In genomic region chr14:101947577-101947903, GRCh38 we compare ENCODE assay signal across 8 cellular contexts. TPM values are rescaled to one million over a fixed set of nuclear protein-coding genes. Genes with fewer than 3 reads are reported as not detected.
DNase-seq lines count a peak whose midpoint lies in the region; ATAC-seq and TF ChIP-seq lines count a peak whose summit lies in the region.

No MANE protein-coding gene starts in this region.

- H3K9me2 ChIP-seq in OCI-LY1 (ENCODE audit: low read depth, low read length): no peaks in the 10 kb centered on the region

- H3K27ac ChIP-seq in BLaER1 (peak overlapping the region; percentile 92), OCI-LY1 (ENCODE audit: low read depth, low read length, poor library complexity, severe bottlenecking) (peak overlapping the region; percentile 68), ectodermal cell (ENCODE audit: insufficient read depth, low read depth, low read length, poor library complexity, severe bottlenecking) (peak overlapping the region; percentile 97)
- peak overlapping the region; percentile 99 for H3K27ac ChIP-seq in naive thymus-derived CD4-positive, alpha-beta T cell (ENCODE audit: low read depth, low read length)

- peak; percentile 13 for ATAC-seq in GM21528 (IDR thresholded peaks at IDR 0.05; ENCODE audit: low FRiP score, unreplicated experiment)
- peak; percentile 8 for ATAC-seq in naive thymus-derived CD4-positive, alpha-beta T cell
- no peak for ATAC-seq in HG03520 (IDR thresholded peaks at IDR 0.05; ENCODE audit: unreplicated experiment)
- no peak for ATAC-seq in HG02763 (IDR thresholded peaks at IDR 0.05; ENCODE audit: unreplicated experiment)

- H3K79me2 ChIP-seq in OCI-LY1 (ENCODE audit: insufficient read depth, low read length): no peaks in the 10 kb centered on the region

- H3K4me2 ChIP-seq in BLaER1 (peak overlapping the region; percentile 94), OCI-LY1 (ENCODE audit: low read length) (peak overlapping the region; percentile 89)

- no peak for DNase-seq in naive thymus-derived CD4-positive, alpha-beta T cell
- no peak for DNase-seq in CD1c-positive myeloid dendritic cell (ENCODE audit: extremely low spot score)

- intact Hi-C loops in naive thymus-derived CD4-positive, alpha-beta T cell (cut with micrococcal nuclease): loop anchor here (5.0 kb wide), 3 partner anchors 240 to 1385 kb away; partner anchors contain the start of gene EIF5 (in 1 of the 2)

- no peaks in the 10 kb centered on the region for H3K36me3 ChIP-seq in BLaER1
- no peaks in the 10 kb centered on the region for H3K36me3 ChIP-seq in OCI-LY1 (ENCODE audit: insufficient read depth, low read length)
- H3K36me3 ChIP-seq in ectodermal cell (ENCODE audit: control insufficient read depth, insufficient read depth, low read length): no peaks in the 10 kb centered on the region
- no peaks in the 10 kb centered on the region for H3K36me3 ChIP-seq in naive thymus-derived CD4-positive, alpha-beta T cell (ENCODE audit: control insufficient read depth in 2 of 3, insufficient read depth in 3 of 3, low read length in 3 of 3)

- peak overlapping the region; percentile 92 for H3K9ac ChIP-seq in BLaER1
- H3K9ac ChIP-seq in OCI-LY1 (ENCODE audit: low read length): peak overlapping the region; percentile 99

- H3K27me3 Mint-ChIP-seq in naive thymus-derived CD4-positive, alpha-beta T cell: peaks cover 18 to 40% (median 34%) of the 10 kb centered on the region in 5 donors

- peaks cover 22% of the 10 kb centered on the region for H3K4me1 ChIP-seq in BLaER1
- H3K4me1 ChIP-seq in OCI-LY1 (ENCODE audit: insufficient read depth, low read length, severe bottlenecking): peaks cover 10% of the 10 kb centered on the region
- peaks cover 5% of the 10 kb centered on the region for H3K4me1 ChIP-seq in ectodermal cell (ENCODE audit: control insufficient read depth, insufficient read depth, low read length)
- peaks cover 9 to 10% of the 10 kb centered on the region in 2 donors for H3K4me1 ChIP-seq in naive thymus-derived CD4-positive, alpha-beta T cell (ENCODE audit: control insufficient read depth in 2 of 2, insufficient read depth in 2 of 2, low read length in 2 of 2)

- H3K4me3 ChIP-seq in BLaER1 (peak overlapping the region; percentile 76), OCI-LY1 (ENCODE audit: low read depth, low read length, poor library complexity, severe bottlenecking) (peak overlapping the region; percentile 98), ectodermal cell (ENCODE audit: insufficient read depth, low read depth, low read length) (peak overlapping the region; percentile 96)
- H3K4me3 ChIP-seq in naive thymus-derived CD4-positive, alpha-beta T cell (ENCODE audit: low read length): peak overlapping the region; percentile 89

- no peaks in the 10 kb centered on the region for H3K9me3 ChIP-seq in BLaER1
- no peaks in the 10 kb centered on the region for H3K9me3 ChIP-seq in OCI-LY1 (ENCODE audit: low read length)
- H3K9me3 ChIP-seq in ectodermal cell (ENCODE audit: control insufficient read depth, low read length): no peaks in the 10 kb centered on the region
- H3K9me3 ChIP-seq in naive thymus-derived CD4-positive, alpha-beta T cell (ENCODE audit: control insufficient read depth in 2 of 3, low read length in 3 of 3): no peaks in the 10 kb centered on the region

- H3K27me3 ChIP-seq in BLaER1 (peaks cover 9% of the 10 kb centered on the region; the same call in 1 of the 2 replicates), OCI-LY1 (ENCODE audit: insufficient read depth, low read length) (no peaks in the 10 kb centered on the region), ectodermal cell (ENCODE audit: control insufficient read depth, insufficient read depth, low read length, poor library complexity, severe bottlenecking) (peaks cover 4% of the 10 kb centered on the region)
- no peaks in the 10 kb centered on the region for H3K27me3 ChIP-seq in naive thymus-derived CD4-positive, alpha-beta T cell (ENCODE audit: control insufficient read depth in 2 of 2, insufficient read depth in 2 of 2, low read length in 2 of 2)

- H3K9me3 Mint-ChIP-seq in naive thymus-derived CD4-positive, alpha-beta T cell: no peaks in the 10 kb centered on the region

- POLR2A ChIA-PET in naive thymus-derived CD4-positive, alpha-beta T cell (lab: Charles Lee): interaction anchor here (0.8 to 2.5 kb wide), 4 partner anchors 14 to 128 kb away, joined by 3 to 11 read pairs (median 4); no protein-coding TSS in a partner anchor

- no peaks in the 10 kb centered on the region for H4K20me1 ChIP-seq in BLaER1
- H4K20me1 ChIP-seq in OCI-LY1 (ENCODE audit: insufficient read depth, low read length): no peaks in the 10 kb centered on the region

- CTCF ChIA-PET in naive thymus-derived CD4-positive, alpha-beta T cell (lab: Charles Lee): interaction anchor here (0.9 to 1.1 kb wide), 2 partner anchors 13 to 241 kb away, joined by 3 read pairs; no protein-coding TSS in a partner anchor

- peaks cover 17 to 34% (median 23%) of the 10 kb centered on the region in 7 donors for H3K4me1 Mint-ChIP-seq in naive thymus-derived CD4-positive, alpha-beta T cell

- peak overlapping the region; percentile 86 to 99 (median 98) for H3K4me3 Mint-ChIP-seq in naive thymus-derived CD4-positive, alpha-beta T cell

- no peaks in the 10 kb centered on the region for H3F3A ChIP-seq in OCI-LY1 (ENCODE audit: insufficient read depth, low read length)

- TF ChIP-seq CTCF in OCI-LY1 (IDR thresholded peaks at IDR 0.05; ENCODE audit: low read length): no peak

- WGBS in ectodermal cell, 2 experiments: 30 to 33% methylated on average over 8 of the region's 8 CpGs

- no peaks in the 10 kb centered on the region for H3K36me3 Mint-ChIP-seq in naive thymus-derived CD4-positive, alpha-beta T cell

- no peak overlapping the region for H2AFZ ChIP-seq in OCI-LY1 (ENCODE audit: low read length)

- peak overlapping the region; percentile 97 to 100 (median 99) for H3K27ac Mint-ChIP-seq in naive thymus-derived CD4-positive, alpha-beta T cell

RNA-seq across cellular contexts. Expression of gene DYNC1H1, which starts 16.8 kb away (rescaled TPM):
- 207 TPM for polyA plus RNA-seq in ectodermal cell (2013, experiment 1 of 4)
- 256 TPM for polyA plus RNA-seq in ectodermal cell (2013, experiment 2 of 4)
- polyA plus RNA-seq in ectodermal cell (2013, experiment 3 of 4): 201 TPM
- polyA plus RNA-seq in ectodermal cell (2013, experiment 4 of 4): 245 TPM
- total RNA-seq in naive thymus-derived CD4-positive, alpha-beta T cell: 100 to 1,000 TPM; 252 to 310 (median 273) TPM
- polyA plus RNA-seq in naive thymus-derived CD4-positive, alpha-beta T cell: 10 to 100 TPM; 28.9 to 39.8 TPM

Comparison
In these comparisons a context has a peak if more than half of its experiments do, and no peak if none do; other contexts are left out.
1. ATAC-seq: peak in GM21528 (single experiment) and naive thymus-derived CD4-positive, alpha-beta T cell (single experiment); none in HG03520 (single experiment) and HG02763 (single experiment).
2. Peak in every context shown above with its lines, with median percentiles within 50 percentile points of each other: H3K27ac ChIP-seq and H3K4me3 ChIP-seq.